In the genomic region with DNA sequence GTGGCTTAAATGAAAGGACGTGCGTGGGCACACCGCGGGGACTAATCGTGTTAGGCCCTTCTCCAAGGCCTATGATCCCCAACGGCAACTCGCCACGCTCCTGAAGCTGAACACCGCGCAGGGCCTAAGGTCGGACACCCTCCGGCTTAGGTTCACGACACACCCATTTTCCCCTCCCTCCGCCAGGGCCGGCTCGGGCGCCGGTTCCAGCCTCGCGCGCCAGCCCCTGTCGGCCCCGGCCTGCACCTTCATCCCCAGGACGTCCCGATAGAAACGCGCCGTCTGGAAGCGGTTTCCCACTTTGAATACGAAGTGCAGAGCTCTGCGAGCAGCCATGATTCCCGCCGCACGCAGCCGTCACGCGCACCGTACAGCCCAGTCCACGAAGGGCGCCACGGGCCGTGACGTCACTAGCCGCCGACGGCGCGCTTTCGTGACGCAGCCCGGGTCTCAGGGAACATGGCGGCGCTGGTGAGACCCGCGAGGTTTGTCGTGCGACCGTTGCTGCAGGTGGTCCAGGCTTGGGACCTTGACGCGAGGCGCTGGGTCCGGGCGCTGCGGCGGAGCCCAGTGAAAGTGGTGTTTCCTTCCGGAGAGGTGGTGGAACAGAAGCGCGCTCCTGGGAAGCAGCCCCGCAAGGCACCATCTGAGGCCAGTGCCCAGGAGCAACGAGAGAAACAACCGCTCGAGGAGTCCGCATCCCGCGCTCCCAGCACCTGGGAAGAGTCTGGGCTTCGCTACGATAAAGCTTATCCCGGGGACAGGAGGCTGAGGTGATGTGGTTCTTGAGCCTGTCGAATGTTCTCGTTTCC, we compare ENCODE assay signal across 8 cellular contexts. TPM values are rescaled to one million over a fixed set of nuclear protein-coding genes. Genes with fewer than 3 reads are reported as not detected.
A peak's percentile ranks its signal among the peaks of the same experiment; 100 is the strongest.
DNase-seq lines count a peak whose midpoint lies in the region; ATAC-seq, FAIRE-seq and TF ChIP-seq lines count a peak whose summit lies in the region.

A gene with protein sequence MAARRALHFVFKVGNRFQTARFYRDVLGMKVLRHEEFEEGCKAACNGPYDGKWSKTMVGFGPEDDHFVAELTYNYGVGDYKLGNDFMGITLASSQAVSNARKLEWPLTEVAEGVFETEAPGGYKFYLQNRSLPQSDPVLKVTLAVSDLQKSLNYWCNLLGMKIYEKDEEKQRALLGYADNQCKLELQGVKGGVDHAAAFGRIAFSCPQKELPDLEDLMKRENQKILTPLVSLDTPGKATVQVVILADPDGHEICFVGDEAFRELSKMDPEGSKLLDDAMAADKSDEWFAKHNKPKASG (minus strand): TSS at position 361 of the 812 bp plus-strand sequence. CDS start 25 bp downstream, at position 336.
A gene with protein sequence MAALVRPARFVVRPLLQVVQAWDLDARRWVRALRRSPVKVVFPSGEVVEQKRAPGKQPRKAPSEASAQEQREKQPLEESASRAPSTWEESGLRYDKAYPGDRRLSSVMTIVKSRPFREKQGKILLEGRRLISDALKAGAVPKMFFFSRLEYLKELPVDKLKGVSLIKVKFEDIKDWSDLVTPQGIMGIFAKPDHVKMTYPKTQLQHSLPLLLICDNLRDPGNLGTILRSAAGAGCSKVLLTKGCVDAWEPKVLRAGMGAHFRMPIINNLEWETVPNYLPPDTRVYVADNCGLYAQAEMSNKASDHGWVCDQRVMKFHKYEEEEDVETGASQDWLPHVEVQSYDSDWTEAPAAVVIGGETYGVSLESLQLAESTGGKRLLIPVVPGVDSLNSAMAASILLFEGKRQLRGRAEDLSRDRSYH (plus strand): TSS at position 434 of the 812 bp plus-strand sequence. CDS start 26 bp downstream, at position 460.

- H3K36me3 ChIP-seq in BE2C = peaks cover 3% of the 10 kb centered on the region
- H3K36me3 ChIP-seq in HepG2 (replicated peaks in 1 of 2; ENCODE audit: control insufficient read depth in 1 of 2, insufficient read depth in 2 of 2, low read length in 2 of 2) = peaks cover 2 to 31% of the 10 kb centered on the region in 2 experiments; a peak in 4 of 5 replicates

- peaks cover 52% of the 10 kb centered on the region for H3K79me2 ChIP-seq in HepG2 (ENCODE audit: insufficient read depth, low read length)

- no TSS peak for BruUV-seq in HepG2 (replicated peaks; lab: Mats Ljungman, UMichigan)

- H3K9me3 ChIP-seq in BE2C (no peaks in the 10 kb centered on the region), HepG2 (ENCODE audit: low read length) (no peaks in the 10 kb centered on the region)

- H3K9ac ChIP-seq in HepG2 (ENCODE audit: insufficient read depth, low read depth, low read length) = peak within 1 kb of the TSS; percentile 93

- H3K4me3 Mint-ChIP-seq in dendritic cell treated with granulocyte-macrophage colony-stimulating factor and Interleukin-4, amounts not matched to agents 40 ng/mL and 50 ng/mL, for 4 days = peak within 1 kb of the TSS; percentile 96

- no peak for TF ChIP-seq CTCF in BE2C (IDR thresholded peaks at IDR 0.05; ENCODE audit: low read depth, low read length)
- TF ChIP-seq CTCF in HepG2 (CRISPR knock-in tag; IDR thresholded peaks at IDR 0.05) = peak; percentile 60

- H2AFZ ChIP-seq in HepG2 (ENCODE audit: low read length) = peak within 1 kb of the TSS; percentile 20

- in situ Hi-C loops in HepG2 (cut with HindIII; ENCODE audit: extremely low pct_ligation_motif_present, low pct_unique_long_range_greater_than_20kb) = loop anchor here (5.0 kb wide), 1 partner anchor 200 kb away; no protein-coding TSS in a partner anchor

- H3K36me3 Mint-ChIP-seq in dendritic cell treated with granulocyte-macrophage colony-stimulating factor and Interleukin-4, amounts not matched to agents 40 ng/mL and 50 ng/mL, for 4 days (ENCODE audit: low read depth) = peaks cover 66% of the 10 kb centered on the region

- TF ChIP-seq POLR2A in HepG2 (IDR thresholded peaks at IDR 0.05; ENCODE audit: insufficient read depth in 1 of 2, low read depth in 2 of 2, low read length in 2 of 2) = peak; percentile 83 to 96

- H3K4me1 Mint-ChIP-seq in dendritic cell treated with granulocyte-macrophage colony-stimulating factor and Interleukin-4, amounts not matched to agents 40 ng/mL and 50 ng/mL, for 4 days (ENCODE audit: low read depth) = peaks cover 23% of the 10 kb centered on the region

- WGBS in HepG2 (ENCODE audit: low lambda C conversion rate) = 3% methylated on average over 14 of the region's 80 CpGs

- H3K27me3 ChIP-seq in BE2C (no peaks in the 10 kb centered on the region), HepG2 (ENCODE audit: control insufficient read depth in 1 of 2, insufficient read depth in 2 of 2, low read length in 2 of 2) (no peaks in the 10 kb centered on the region; a peak in 1 of 5 replicates)

- ATAC-seq in HG03439 (IDR thresholded peaks at IDR 0.05; ENCODE audit: unreplicated experiment) (peak; percentile 82), HepG2 (peak; percentile 93)

- H3K9me3 Mint-ChIP-seq in dendritic cell treated with granulocyte-macrophage colony-stimulating factor and Interleukin-4, amounts not matched to agents 40 ng/mL and 50 ng/mL, for 4 days = no peaks in the 10 kb centered on the region

- H3K4me2 ChIP-seq in HepG2 (ENCODE audit: low read depth, low read length) = peak within 1 kb of the TSS; percentile 87

- FAIRE-seq in HepG2 (lab: Jason Lieb, UNC) = no peak

- no peaks in the 10 kb centered on the region for H3K27me3 Mint-ChIP-seq in dendritic cell treated with granulocyte-macrophage colony-stimulating factor and Interleukin-4, amounts not matched to agents 40 ng/mL and 50 ng/mL, for 4 days

- peak within 1 kb of the TSS; percentile 98 for H3K27ac Mint-ChIP-seq in dendritic cell treated with granulocyte-macrophage colony-stimulating factor and Interleukin-4, amounts not matched to agents 40 ng/mL and 50 ng/mL, for 4 days

- POLR2A ChIA-PET in HepG2 (lab: Yijun Ruan, JAX) = interaction anchor here (0.8 to 3.1 kb wide), 7 partner anchors 10 to 214 kb away, joined by 3 to 27 read pairs (median 4); a partner anchor contains a TSS

- peak in 1 of 2 experiments; percentile 10; a peak in 1 of 4 replicates for TF ChIP-seq EP300 in HepG2 (IDR thresholded peaks at IDR 0.05; ENCODE audit: low read depth in 2 of 2, low read length in 2 of 2)
- TF ChIP-seq EP300 in HepG2 (CRISPR knock-in tag; IDR thresholded peaks at IDR 0.05; ENCODE audit: borderline replicate concordance) = peak; percentile 45; the same call in 1 of the 2 replicates

- peak within 1 kb of the TSS; percentile 82 for H3K27ac ChIP-seq in HepG2 (ENCODE audit: extremely low read length, insufficient read depth, low read length)

- H3K4me1 ChIP-seq in BE2C = no peaks in the 10 kb centered on the region
- peaks cover 25% of the 10 kb centered on the region for H3K4me1 ChIP-seq in HepG2 (ENCODE audit: insufficient read depth, low read length)

- TF ChIP-seq RAD21 in HepG2 (CRISPR knock-in tag; IDR thresholded peaks at IDR 0.05) = no peak; the same call in 1 of the 2 replicates

- no peaks in the 10 kb centered on the region for H4K20me1 ChIP-seq in HepG2 (ENCODE audit: insufficient read depth, low read length)

- peak within 1 kb of the TSS; percentile 97 for H3K4me3 ChIP-seq in BE2C (ENCODE audit: low read depth, low read length)
- H3K4me3 ChIP-seq in HepG2 (replicated peaks in 1 of 3; ENCODE audit: insufficient read depth in 1 of 3, low read depth in 2 of 3, low read length in 3 of 3) = peak within 1 kb of the TSS; percentile 84 to 99 (median 97)

- DNase-seq in BE2C (peak; percentile 81), GM19238 (ENCODE audit: insufficient read length, low spot score) (peak; percentile 94), NCI-H526 treated with DMSO at 0.1 percent for 48 hours (lab: John Stamatoyannopoulos, UW) (peak; percentile 32), HepG2 (ENCODE audit: low spot score) (peak; percentile 73)
- peak; percentile 94 for DNase-seq in activated CD4-positive, alpha-beta T cell treated with anti-CD3 and anti-CD28 coated beads, Interleukin-2, amount 50 U/mL, for 1 hour
- peak; percentile 96 for DNase-seq in stimulated activated CD4-positive, alpha-beta T cell treated with anti-CD3 and anti-CD28 coated beads, Interleukin-2, amount 100 ng/mL, for 48 hours

- CTCF ChIA-PET in HepG2 (lab: Yijun Ruan, JAX; ENCODE audit: low intra/inter-chr PET ratio, low total read pairs) = no interaction called here

- intact Hi-C loops in dendritic cell treated with granulocyte-macrophage colony-stimulating factor and Interleukin-4, amounts not matched to agents 40 ng/mL and 50 ng/mL, for 4 days (cut with micrococcal nuclease) = loop anchor here (5.0 kb wide), 1 partner anchor 215 kb away; a partner anchor contains a TSS
- intact Hi-C loops in HepG2 (cut with micrococcal nuclease; ENCODE audit: unreplicated experiment) = loop anchor here (5.0 kb wide), 1 partner anchor 215 kb away; a partner anchor contains a TSS

RNA-seq across cellular contexts. Expression of the first gene that starts in this region (rescaled TPM):
- 109 TPM for polyA plus RNA-seq in BE2C (2012; ENCODE audit: insufficient read depth, insufficient read length, low read depth)
- total RNA-seq in HepG2 (2016; rRNA removed; fragmentation: Illumina TruSeq; extraction: Trizol) = 87.8 and 112 TPM in 2 replicates
- total RNA-seq in HepG2 (2016; cell fraction: cytosol; rRNA removed; fragmentation: Illumina TruSeq; extraction: Trizol; ENCODE audit: low read depth) = 9.8 and 11.3 TPM in 2 replicates
- 79.1 and 124 TPM in 2 replicates for total RNA-seq in HepG2 (2016; cell fraction: insoluble cytoplasmic fraction; rRNA removed; fragmentation: Illumina TruSeq; extraction: Trizol)
- 22.5 and 25.3 TPM in 2 replicates for total RNA-seq in HepG2 (2016; cell fraction: membrane; rRNA removed; fragmentation: Illumina TruSeq; extraction: Trizol)
- 44.3 and 54.7 TPM in 2 replicates for total RNA-seq in HepG2 (2016; cell fraction: nucleus; rRNA removed; fragmentation: Illumina TruSeq; extraction: Trizol)
- 42.0 and 53.7 TPM in 2 replicates for polyA plus RNA-seq in HepG2 (2011; rRNA removed)
- polyA plus RNA-seq in HepG2 (2011; cell fraction: cytosol; rRNA removed) = 29.7 and 47.5 TPM in 2 replicates
- 30.6 and 44.9 TPM in 2 replicates for polyA plus RNA-seq in HepG2 (2011; cell fraction: nucleus; rRNA removed)
- polyA plus RNA-seq in HepG2 (2012) = 56.4 and 101 TPM in 2 replicates
- 6.7 and 7.7 TPM in 2 replicates for polyA plus RNA-seq in HepG2 (2016; cell fraction: cytosol; fragmentation: Illumina TruSeq; extraction: Trizol; ENCODE audit: low read depth)
- polyA plus RNA-seq in HepG2 (2016; cell fraction: insoluble cytoplasmic fraction; fragmentation: Illumina TruSeq; extraction: Trizol; ENCODE audit: low read depth) = 153 and 154 TPM in 2 replicates
- 13.2 and 14.9 TPM in 2 replicates for polyA plus RNA-seq in HepG2 (2016; cell fraction: membrane; fragmentation: Illumina TruSeq; extraction: Trizol; ENCODE audit: low read depth)
- 86.8 and 90.1 TPM in 2 replicates for polyA plus RNA-seq in HepG2 (2016; cell fraction: nucleus; fragmentation: Illumina TruSeq; extraction: Trizol; ENCODE audit: insufficient read depth, low read depth)
- 13.1 and 20.3 TPM in 2 replicates for polyA minus RNA-seq in HepG2 (2011; rRNA and poly(A)+ RNA removed; ENCODE audit: low replicate concordance)
- 14.1 and 21.6 TPM in 2 replicates for polyA minus RNA-seq in HepG2 (2011; cell fraction: cytosol; rRNA and poly(A)+ RNA removed)
- polyA minus RNA-seq in HepG2 (2011; cell fraction: nucleus; rRNA and poly(A)+ RNA removed) = 37.0 and 38.0 TPM in 2 replicates

RNA-seq across cellular contexts. Expression of the second gene that starts in this region (rescaled TPM):
- 23.0 TPM for polyA plus RNA-seq in BE2C (2012; ENCODE audit: insufficient read depth, insufficient read length, low read depth)
- total RNA-seq in HepG2 (2016; rRNA removed; fragmentation: Illumina TruSeq; extraction: Trizol) = 25.5 and 30.3 TPM in 2 replicates
- total RNA-seq in HepG2 (2016; cell fraction: cytosol; rRNA removed; fragmentation: Illumina TruSeq; extraction: Trizol; ENCODE audit: low read depth) = 4.8 and 5.8 TPM in 2 replicates
- total RNA-seq in HepG2 (2016; cell fraction: insoluble cytoplasmic fraction; rRNA removed; fragmentation: Illumina TruSeq; extraction: Trizol) = 26.8 and 31.7 TPM in 2 replicates
- total RNA-seq in HepG2 (2016; cell fraction: membrane; rRNA removed; fragmentation: Illumina TruSeq; extraction: Trizol) = 8.4 and 8.7 TPM in 2 replicates
- total RNA-seq in HepG2 (2016; cell fraction: nucleus; rRNA removed; fragmentation: Illumina TruSeq; extraction: Trizol) = 17.8 and 20.7 TPM in 2 replicates
- polyA plus RNA-seq in HepG2 (2011; rRNA removed) = 12.3 and 12.4 TPM in 2 replicates
- polyA plus RNA-seq in HepG2 (2011; cell fraction: cytosol; rRNA removed) = 16.1 and 17.4 TPM in 2 replicates
- polyA plus RNA-seq in HepG2 (2011; cell fraction: nucleus; rRNA removed) = 9.4 and 10.2 TPM in 2 replicates
- polyA plus RNA-seq in HepG2 (2012) = 12.8 and 14.9 TPM in 2 replicates
- polyA plus RNA-seq in HepG2 (2016; cell fraction: cytosol; fragmentation: Illumina TruSeq; extraction: Trizol; ENCODE audit: low read depth) = 3.0 and 3.1 TPM in 2 replicates
- 25.8 and 28.8 TPM in 2 replicates for polyA plus RNA-seq in HepG2 (2016; cell fraction: insoluble cytoplasmic fraction; fragmentation: Illumina TruSeq; extraction: Trizol; ENCODE audit: low read depth)
- 4.6 and 4.9 TPM in 2 replicates for polyA plus RNA-seq in HepG2 (2016; cell fraction: membrane; fragmentation: Illumina TruSeq; extraction: Trizol; ENCODE audit: low read depth)
- polyA plus RNA-seq in HepG2 (2016; cell fraction: nucleus; fragmentation: Illumina TruSeq; extraction: Trizol; ENCODE audit: insufficient read depth, low read depth) = 13.4 and 15.4 TPM in 2 replicates
- 12.6 and 16.7 TPM in 2 replicates for polyA minus RNA-seq in HepG2 (2011; rRNA and poly(A)+ RNA removed; ENCODE audit: low replicate concordance)
- polyA minus RNA-seq in HepG2 (2011; cell fraction: cytosol; rRNA and poly(A)+ RNA removed) = 6.9 and 10.1 TPM in 2 replicates
- 28.8 and 34.7 TPM in 2 replicates for polyA minus RNA-seq in HepG2 (2011; cell fraction: nucleus; rRNA and poly(A)+ RNA removed)

Comparison
In these comparisons a context has a peak if more than half of its experiments do, and no peak if none do; other contexts are left out.
1. Peak in every context shown above with its lines: DNase-seq, ATAC-seq, H3K4me3 ChIP-seq and H3K27ac ChIP-seq.
2. DNase-seq: peak in every context shown above with its lines; median percentile 96 in stimulated activated CD4-positive, alpha-beta T cell treated with anti-CD3 and anti-CD28 coated beads, Interleukin-2, amount 100 ng/mL, for 48 hours; 94 in GM19238; 94 in activated CD4-positive, alpha-beta T cell treated with anti-CD3 and anti-CD28 coated beads, Interleukin-2, amount 50 U/mL, for 1 hour; 81 in BE2C; 73 in HepG2; 32 in NCI-H526 treated with DMSO at 0.1 percent for 48 hours.